1 cellular context compared by ENCODE assay signal in genomic region chr3:128878011-128878457, GRCh38.
A peak's percentile ranks its signal among the peaks of the same experiment; 100 is the strongest.
TF ChIP-seq lines count a peak whose summit lies in the region.

No MANE protein-coding gene starts in this region.

TF ChIP-seq in HepG2, 621 proteins besides CTCF, POLR2A, EP300 and RAD21 (continued from another document):
- TF ChIP-seq ZNF609 (CRISPR knock-in tag; IDR thresholded peaks at IDR 0.05; ENCODE audit: borderline replicate concordance), result no peak
- peak; percentile 18; the same call in 1 of the 2 replicates for TF ChIP-seq ZNF687 (CRISPR knock-in tag; IDR thresholded peaks at IDR 0.05)
- TF ChIP-seq ZNF552 (CRISPR knock-in tag; IDR thresholded peaks at IDR 0.05; ENCODE audit: borderline replicate concordance), result no peak
